In the genomic region with DNA sequence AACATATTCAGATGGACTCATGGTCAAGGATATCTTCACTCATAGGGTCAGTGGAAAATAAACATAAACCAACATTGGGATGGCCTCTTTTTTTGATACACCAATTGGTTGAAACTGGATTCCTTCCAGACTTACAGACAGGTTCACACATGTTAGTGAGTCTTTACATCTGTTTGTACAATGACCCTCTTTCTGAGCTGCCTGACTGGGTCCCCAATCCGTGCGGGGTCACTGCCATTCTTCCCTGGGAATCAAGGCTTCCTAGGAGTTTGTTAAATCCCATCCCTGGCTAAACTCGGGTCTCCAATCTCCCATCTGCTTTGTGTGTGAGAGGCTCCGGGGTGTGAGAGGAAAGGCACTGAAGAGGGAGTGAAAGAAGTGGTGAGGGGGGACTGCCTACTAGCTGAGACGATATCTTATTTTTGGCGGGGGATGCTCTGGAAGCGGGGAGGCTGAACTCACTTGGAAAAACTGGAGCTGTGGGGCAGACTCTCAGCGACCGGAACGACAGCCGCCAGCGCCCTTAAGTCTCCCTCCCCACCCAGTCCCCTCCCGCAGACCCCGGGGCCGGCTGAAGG, we compare ENCODE assay signal across 8 cellular contexts. TPM values are rescaled to one million over a fixed set of nuclear protein-coding genes. Genes with fewer than 3 reads are reported as not detected.
DNase-seq lines count a peak whose midpoint lies in the region; ATAC-seq and TF ChIP-seq lines count a peak whose summit lies in the region.

No MANE protein-coding gene starts in this region.

- no peaks in the 10 kb centered on the region for H4K20me1 ChIP-seq in MM.1S (ENCODE audit: insufficient read depth, low read length)

- intact Hi-C loops in right lobe of liver (cut with DNase I) (no loop called here), tibial artery (cut with DNase I; ENCODE audit: low total_unique reads) (no loop called here)

- H3K4me3 ChIP-seq in GM12865 (ENCODE audit: low read depth, low read length) (peak overlapping the region; percentile 82), MM.1S (ENCODE audit: low read length) (peak overlapping the region; percentile 84), brain microvascular endothelial cell (ENCODE audit: low read depth, low read length) (peak overlapping the region; percentile 87), right lobe of liver (peak overlapping the region; percentile 55 to 63 (median 60)), tibial artery (peak overlapping the region; percentile 59 to 92)

- H3F3A ChIP-seq in MM.1S (ENCODE audit: insufficient read depth, low read length): peaks cover 4% of the 10 kb centered on the region; the same call in 1 of the 2 replicates

- no peaks in the 10 kb centered on the region for H3K27me3 ChIP-seq in MM.1S (replicated peaks; ENCODE audit: insufficient read depth, low read length)
- no peaks in the 10 kb centered on the region for H3K27me3 ChIP-seq in brain microvascular endothelial cell (replicated peaks)
- no peaks in the 10 kb centered on the region for H3K27me3 ChIP-seq in right lobe of liver
- no peaks in the 10 kb centered on the region for H3K27me3 ChIP-seq in tibial artery

- WGBS in right lobe of liver (ENCODE audit: insufficient coverage, low coverage, low lambda C conversion rate, missing lambda C conversion rate): 10% methylated on average over 7 of the region's 15 CpGs

- DNase-seq in GM12865 (ENCODE audit: low read depth) (no peak), MM.1S (no peak), brain microvascular endothelial cell (no peak), right lobe of liver (no peak), tibial artery (no peak), NCI-H774 (lab: John Stamatoyannopoulos, UW) (no peak), NCI-H1436 (lab: John Stamatoyannopoulos, UW) (no peak)

- no peak for TF ChIP-seq CTCF in GM12865 (IDR thresholded peaks at IDR 0.05; ENCODE audit: insufficient read depth, low read depth, low read length, missing control alignments)
- no peak for TF ChIP-seq CTCF in MM.1S (IDR thresholded peaks at IDR 0.05; ENCODE audit: low read length)
- no peak for TF ChIP-seq CTCF in brain microvascular endothelial cell (IDR thresholded peaks at IDR 0.05; ENCODE audit: low read depth, low read length, missing control alignments)
- TF ChIP-seq CTCF in right lobe of liver (IDR thresholded peaks at IDR 0.05): no peak
- TF ChIP-seq CTCF in tibial artery (IDR thresholded peaks at IDR 0.05): no peak

- TF ChIP-seq POLR2A in right lobe of liver (IDR thresholded peaks at IDR 0.05): no peak

- H3K4me1 ChIP-seq in MM.1S (ENCODE audit: low read length) (peaks cover 8% of the 10 kb centered on the region), right lobe of liver (peaks cover 0 to 9% (median 0%) of the 10 kb centered on the region in 4 donors), tibial artery (peaks cover 0 to 6% (median 1%) of the 10 kb centered on the region in 4 donors)

- H3K9ac ChIP-seq in MM.1S (ENCODE audit: low read length): peak overlapping the region; percentile 64

- no peaks in the 10 kb centered on the region for H3K9me3 ChIP-seq in MM.1S (replicated peaks; ENCODE audit: insufficient read depth, low read length)
- no peaks in the 10 kb centered on the region for H3K9me3 ChIP-seq in right lobe of liver
- H3K9me3 ChIP-seq in tibial artery: no peaks in the 10 kb centered on the region

- H2AFZ ChIP-seq in MM.1S (ENCODE audit: low read length): peak overlapping the region; percentile 90

- no peaks in the 10 kb centered on the region for H3K36me3 ChIP-seq in MM.1S (replicated peaks; ENCODE audit: insufficient read depth, low read length)
- no peaks in the 10 kb centered on the region for H3K36me3 ChIP-seq in brain microvascular endothelial cell (replicated peaks)
- H3K36me3 ChIP-seq in right lobe of liver: no peaks in the 10 kb centered on the region
- H3K36me3 ChIP-seq in tibial artery: no peaks in the 10 kb centered on the region

- peak; percentile 52 for ATAC-seq in GM21723 (IDR thresholded peaks at IDR 0.05; ENCODE audit: unreplicated experiment)
- ATAC-seq in right lobe of liver: no peak

- H3K9me2 ChIP-seq in MM.1S (replicated peaks; ENCODE audit: insufficient read depth, low read length): no peaks in the 10 kb centered on the region

- peak overlapping the region; percentile 76 for H3K4me2 ChIP-seq in MM.1S (ENCODE audit: low read depth, low read length)

- H3K27ac ChIP-seq in MM.1S (ENCODE audit: low read length) (no peak overlapping the region), brain microvascular endothelial cell (peak overlapping the region; percentile 36), right lobe of liver (no peak overlapping the region), tibial artery (peak overlapping the region; percentile 66)

- in situ Hi-C loops in brain microvascular endothelial cell (cut with HindIII; ENCODE audit: low pct_ligation_motif_present, low sequenced_read_pairs): no loop called here

- peaks cover 8% of the 10 kb centered on the region for H3K79me2 ChIP-seq in MM.1S (ENCODE audit: low read length)

RNA-seq across cellular contexts. Expression of a gene that starts 0.5 kb away (rescaled TPM):
- not detected for total RNA-seq in right lobe of liver

RNA-seq across cellular contexts. Expression of a gene that starts 0.5 kb away (rescaled TPM):
- under 1 TPM; 0.12 to 0.55 (median 0.33) TPM for total RNA-seq in right lobe of liver

Comparison
In these comparisons a context has a peak if more than half of its experiments do, and no peak if none do; other contexts are left out.
1. H3K27ac ChIP-seq: peak in brain microvascular endothelial cell (single experiment) and tibial artery (2 of 2); none in MM.1S (single experiment) and right lobe of liver (0 of 3).
2. Peak in every context shown above with its lines, with median percentiles within 50 percentile points of each other: H3K4me3 ChIP-seq.